In genomic region chr1:111142358-111142975, GRCh38 we compare ENCODE assay signal across 10 cellular contexts. TPM values are rescaled to one million over a fixed set of nuclear protein-coding genes. Genes with fewer than 3 reads are reported as not detected.
DNase-seq lines count a peak whose midpoint lies in the region; ATAC-seq, FAIRE-seq and TF ChIP-seq lines count a peak whose summit lies in the region.
"Had no signal": no experiment of that assay in that cellular context is flagged by ENCODE, and none has a peak within 500 bp of the region (broad histone marks: within the 10 kb centered on the region; RNA-seq: fewer than 3 reads in every experiment).

No MANE protein-coding gene starts in this region.

- H3K27ac ChIP-seq in OCI-LY3 (ENCODE audit: low read length), result no peak overlapping the region
- H3K27ac ChIP-seq: vagina had no signal

- no peak for ATAC-seq in HG03378 (IDR thresholded peaks at IDR 0.05; ENCODE audit: unreplicated experiment)

- no peak for DNase-seq in GM12891 (ENCODE audit: insufficient read length, low spot score)
- peak; percentile 16 to 20 for DNase-seq in erythroblast (lab: John Stamatoyannopoulos, UW)
- no peak for DNase-seq in stimulated activated CD8-positive, alpha-beta memory T cell treated with anti-CD3 and anti-CD28 coated beads, Interleukin-4, amount 100 ng/mL, for 48 hours
- DNase-seq in GOT3 (lab: John Stamatoyannopoulos, UW), result no peak
- DNase-seq: NCI-H146, T1000 had no signal

- H3K4me3 ChIP-seq in OCI-LY3 (ENCODE audit: low read length), result no peak overlapping the region
- no peak overlapping the region for H3K4me3 ChIP-seq in skeletal muscle satellite cell (ENCODE audit: low read length)

- H3K27me3 ChIP-seq in OCI-LY3 (ENCODE audit: low read depth, low read length) (no peaks in the 10 kb centered on the region), skeletal muscle satellite cell (ENCODE audit: control insufficient read depth, insufficient read depth, low read length) (no peaks in the 10 kb centered on the region)
- H3K27me3 ChIP-seq: vagina had no signal

- peak overlapping the region; percentile 84; the same call in 1 of the 2 replicates for H3K4me2 ChIP-seq in OCI-LY3 (ENCODE audit: low read length)
- H3K4me2 ChIP-seq in skeletal muscle satellite cell (ENCODE audit: low read length), result peak overlapping the region; percentile 85

- no peak for TF ChIP-seq CTCF in OCI-LY3 (IDR thresholded peaks at IDR 0.05; ENCODE audit: low read depth, low read length)

- peaks cover 6% of the 10 kb centered on the region for H3K36me3 ChIP-seq in OCI-LY3 (replicated peaks; ENCODE audit: low read depth, low read length)
- H3K36me3 ChIP-seq in skeletal muscle satellite cell (ENCODE audit: insufficient read depth, low read length), result peaks cover 1% of the 10 kb centered on the region

- peak; percentile 89 for FAIRE-seq in GM12891 (lab: Jason Lieb, UNC)

- TF ChIP-seq POLR2A in GM12891 (IDR thresholded peaks at IDR 0.05; ENCODE audit: low read depth, low read length) (no peak), erythroblast (IDR thresholded peaks at IDR 0.05; ENCODE audit: low read length) (no peak)

- H3K9ac ChIP-seq in OCI-LY3 (ENCODE audit: low read length), result no peak overlapping the region
- no peak overlapping the region for H3K9ac ChIP-seq in skeletal muscle satellite cell (ENCODE audit: low read depth, low read length)

- H3K79me2 ChIP-seq in OCI-LY3 (ENCODE audit: low read length), result peaks cover 94% of the 10 kb centered on the region

- no peak overlapping the region for H2AFZ ChIP-seq in OCI-LY3 (ENCODE audit: low read depth, low read length)

- H3K4me1 ChIP-seq in OCI-LY3 (ENCODE audit: low read length), result peaks cover 32% of the 10 kb centered on the region
- H3K4me1 ChIP-seq in skeletal muscle satellite cell (ENCODE audit: control insufficient read depth, insufficient read depth, low read length), result peaks cover 19% of the 10 kb centered on the region

- H3K9me3 ChIP-seq in OCI-LY3 (ENCODE audit: insufficient read depth, low read length), result no peaks in the 10 kb centered on the region
- H3K9me3 ChIP-seq in skeletal muscle satellite cell (replicated peaks; ENCODE audit: low read length), result no peaks in the 10 kb centered on the region
- H3K9me3 ChIP-seq: vagina had no signal

- peaks cover 40% of the 10 kb centered on the region for H4K20me1 ChIP-seq in OCI-LY3 (ENCODE audit: insufficient read depth, low read length)

TF ChIP-seq in GM12891, 5 proteins besides CTCF, POLR2A, EP300 and RAD21:
- TF ChIP-seq SPI1 (IDR thresholded peaks at IDR 0.05; ENCODE audit: low read depth, low read length), result no peak

RNA-seq across cellular contexts. Expression of gene CEPT1, which starts 2.4 kb away (rescaled TPM):
- polyA plus RNA-seq in GM12891 (2012; ENCODE audit: low read depth, missing spikeins), result 37.1 TPM
- 32.5 and 38.0 TPM in 2 replicates for total RNA-seq in skeletal muscle satellite cell (2012; rRNA removed)

RNA-seq across cellular contexts. Expression of gene DRAM2, which starts 2.6 kb away (rescaled TPM):
- 122 TPM for polyA plus RNA-seq in GM12891 (2012; ENCODE audit: low read depth, missing spikeins)
- total RNA-seq in skeletal muscle satellite cell (2012; rRNA removed), result 32.2 and 41.1 TPM in 2 replicates

RNA-seq across cellular contexts. Expression of gene DENND2D, which starts 58.0 kb away (rescaled TPM):
- polyA plus RNA-seq in GM12891 (2012; ENCODE audit: low read depth, missing spikeins), result 33.0 TPM
- 1.3 and 3.0 TPM in 2 replicates for total RNA-seq in skeletal muscle satellite cell (2012; rRNA removed)

Comparison
In these comparisons a context has a peak if more than half of its experiments do, and no peak if none do; other contexts are left out.
1. DNase-seq: peak in erythroblast (2 of 2); none in GM12891 (single experiment), stimulated activated CD8-positive, alpha-beta memory T cell treated with anti-CD3 and anti-CD28 coated beads, Interleukin-4, amount 100 ng/mL, for 48 hours (single experiment) and GOT3 (single experiment).